Comparison of ENCODE assay signal across 1 cellular context in the genomic region with DNA sequence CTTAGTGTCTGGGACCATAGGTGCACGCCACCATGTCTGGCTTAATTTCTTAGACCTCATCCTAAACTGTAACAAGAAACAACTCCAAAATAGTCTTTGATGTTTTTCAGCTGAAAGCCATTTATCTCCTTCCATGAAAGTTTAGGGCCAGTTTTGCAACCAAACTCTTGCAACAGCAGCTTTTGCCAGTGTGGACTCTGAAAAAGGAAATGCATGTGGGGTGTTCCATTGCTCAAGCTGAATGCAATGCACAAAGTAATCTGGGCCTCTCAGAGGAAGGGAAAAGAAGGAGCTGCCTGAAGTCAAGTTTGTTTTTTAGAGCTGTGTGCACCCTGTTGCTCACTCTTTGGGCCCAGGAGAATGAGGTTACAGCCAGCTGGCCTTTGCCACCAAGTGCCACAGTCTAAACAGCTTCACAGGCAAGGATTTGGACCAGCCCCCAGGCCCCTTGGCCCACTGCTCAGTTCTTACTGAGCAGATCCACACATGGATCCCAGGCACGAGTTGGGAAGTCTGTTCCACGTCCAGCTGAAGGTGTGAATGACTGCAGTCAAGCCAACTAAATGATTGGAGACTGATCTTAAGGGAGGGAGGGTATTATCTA.
TF ChIP-seq lines count a peak whose summit lies in the region.

No MANE protein-coding gene starts in this region.

TF ChIP-seq in IMR-90, 13 proteins besides CTCF, POLR2A, EP300 and RAD21 (continued from another document):
- TF ChIP-seq, protein P1, sequence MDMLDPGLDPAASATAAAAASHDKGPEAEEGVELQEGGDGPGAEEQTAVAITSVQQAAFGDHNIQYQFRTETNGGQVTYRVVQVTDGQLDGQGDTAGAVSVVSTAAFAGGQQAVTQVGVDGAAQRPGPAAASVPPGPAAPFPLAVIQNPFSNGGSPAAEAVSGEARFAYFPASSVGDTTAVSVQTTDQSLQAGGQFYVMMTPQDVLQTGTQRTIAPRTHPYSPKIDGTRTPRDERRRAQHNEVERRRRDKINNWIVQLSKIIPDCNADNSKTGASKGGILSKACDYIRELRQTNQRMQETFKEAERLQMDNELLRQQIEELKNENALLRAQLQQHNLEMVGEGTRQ (IDR thresholded peaks at IDR 0.05; ENCODE audit: low read depth, low read length): no peak
- TF ChIP-seq RFX5 (IDR thresholded peaks at IDR 0.05; ENCODE audit: low read depth, low read length): no peak
- no peak for TF ChIP-seq ELK1 (IDR thresholded peaks at IDR 0.05; ENCODE audit: borderline replicate concordance, low read depth, low read length)
- no peak for TF ChIP-seq CEBPB (IDR thresholded peaks at IDR 0.05; ENCODE audit: low read depth, low read length)
- TF ChIP-seq FOS (IDR thresholded peaks at IDR 0.05; ENCODE audit: low read depth, low read length): no peak
- TF ChIP-seq MAZ (IDR thresholded peaks at IDR 0.05; ENCODE audit: borderline replicate concordance, low read depth, low read length): no peak
- TF ChIP-seq MAFK (IDR thresholded peaks at IDR 0.05; ENCODE audit: low read depth, low read length): no peak
- no peak for TF ChIP-seq MXI1 (IDR thresholded peaks at IDR 0.05; ENCODE audit: borderline replicate concordance, low read depth, low read length)
- no peak for TF ChIP-seq RCOR1 (IDR thresholded peaks at IDR 0.05; ENCODE audit: insufficient replicate concordance, low read length)
- TF ChIP-seq NFE2L2 (IDR thresholded peaks at IDR 0.05; ENCODE audit: low read depth, low read length): no peak
- TF ChIP-seq BHLHE40 (IDR thresholded peaks at IDR 0.05; ENCODE audit: low read depth, low read length): no peak
